In the genomic region with DNA sequence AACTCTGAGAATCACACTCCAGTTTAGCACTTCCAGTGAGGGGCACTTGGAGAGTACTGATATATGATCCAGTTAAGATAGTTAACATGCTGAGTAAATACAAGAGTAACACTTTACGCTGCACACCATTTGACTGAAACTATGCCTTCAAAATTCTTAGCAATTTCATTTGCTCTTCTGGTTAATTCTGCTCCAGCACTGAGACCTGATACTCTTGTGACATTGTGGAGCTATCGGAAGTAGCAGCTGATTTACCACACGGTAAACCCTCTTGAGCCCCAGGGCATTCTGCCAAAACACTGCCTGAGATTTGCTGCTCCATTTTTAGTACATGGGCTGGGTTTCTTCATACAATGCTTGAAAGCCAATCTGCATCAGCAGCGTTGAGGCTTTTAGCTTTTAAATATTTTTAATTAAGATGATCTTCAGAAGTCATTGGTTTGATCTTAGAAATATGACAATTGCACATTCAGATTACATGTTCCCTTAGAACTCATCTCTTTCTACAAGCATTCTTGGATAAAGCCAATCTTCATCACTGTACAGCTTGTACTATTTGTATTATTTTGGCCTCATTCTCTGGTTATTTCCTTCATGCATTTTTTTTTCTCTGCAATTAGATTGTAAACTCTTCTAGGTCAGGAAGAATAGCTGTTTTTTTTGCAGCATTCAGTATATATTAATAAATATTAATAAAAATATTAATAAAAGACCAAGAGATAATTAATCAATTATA, we compare ENCODE assay signal across 1 cellular context.
A peak's percentile ranks its signal among the peaks of the same experiment; 100 is the strongest.
TF ChIP-seq lines count a peak whose summit lies in the region.

No MANE protein-coding gene starts in this region.

TF ChIP-seq in HEK293, 187 proteins besides CTCF, POLR2A, EP300 and RAD21 (continued from another document and continues in another):
- TF ChIP-seq, protein P1, sequence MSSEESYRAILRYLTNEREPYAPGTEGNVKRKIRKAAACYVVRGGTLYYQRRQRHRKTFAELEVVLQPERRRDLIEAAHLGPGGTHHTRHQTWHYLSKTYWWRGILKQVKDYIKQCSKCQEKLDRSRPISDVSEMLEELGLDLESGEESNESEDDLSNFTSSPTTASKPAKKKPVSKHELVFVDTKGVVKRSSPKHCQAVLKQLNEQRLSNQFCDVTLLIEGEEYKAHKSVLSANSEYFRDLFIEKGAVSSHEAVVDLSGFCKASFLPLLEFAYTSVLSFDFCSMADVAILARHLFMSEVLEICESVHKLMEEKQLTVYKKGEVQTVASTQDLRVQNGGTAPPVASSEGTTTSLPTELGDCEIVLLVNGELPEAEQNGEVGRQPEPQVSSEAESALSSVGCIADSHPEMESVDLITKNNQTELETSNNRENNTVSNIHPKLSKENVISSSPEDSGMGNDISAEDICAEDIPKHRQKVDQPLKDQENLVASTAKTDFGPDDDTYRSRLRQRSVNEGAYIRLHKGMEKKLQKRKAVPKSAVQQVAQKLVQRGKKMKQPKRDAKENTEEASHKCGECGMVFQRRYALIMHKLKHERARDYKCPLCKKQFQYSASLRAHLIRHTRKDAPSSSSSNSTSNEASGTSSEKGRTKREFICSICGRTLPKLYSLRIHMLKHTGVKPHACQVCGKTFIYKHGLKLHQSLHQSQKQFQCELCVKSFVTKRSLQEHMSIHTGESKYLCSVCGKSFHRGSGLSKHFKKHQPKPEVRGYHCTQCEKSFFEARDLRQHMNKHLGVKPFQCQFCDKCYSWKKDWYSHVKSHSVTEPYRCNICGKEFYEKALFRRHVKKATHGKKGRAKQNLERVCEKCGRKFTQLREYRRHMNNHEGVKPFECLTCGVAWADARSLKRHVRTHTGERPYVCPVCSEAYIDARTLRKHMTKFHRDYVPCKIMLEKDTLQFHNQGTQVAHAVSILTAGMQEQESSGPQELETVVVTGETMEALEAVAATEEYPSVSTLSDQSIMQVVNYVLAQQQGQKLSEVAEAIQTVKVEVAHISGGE (tag by site-specific recombination; conservative IDR thresholded peaks at IDR 0.05; ENCODE audit: low read depth), result no peak
- no peak for TF ChIP-seq ZNF221 (tag by site-specific recombination; IDR thresholded peaks at IDR 0.05; ENCODE audit: borderline replicate concordance)
- no peak for TF ChIP-seq ZNF146 (tag by site-specific recombination; IDR thresholded peaks at IDR 0.05)
- TF ChIP-seq HOXA7 (CRISPR knock-in tag; IDR thresholded peaks at IDR 0.05; ENCODE audit: borderline replicate concordance), result no peak
- no peak for TF ChIP-seq ZNF292 (tag by site-specific recombination; IDR thresholded peaks at IDR 0.05; ENCODE audit: borderline replicate concordance, low read depth)
- no peak for TF ChIP-seq GLI2 (tag by site-specific recombination; IDR thresholded peaks at IDR 0.05; ENCODE audit: borderline replicate concordance, low read depth)
- TF ChIP-seq, protein P2, sequence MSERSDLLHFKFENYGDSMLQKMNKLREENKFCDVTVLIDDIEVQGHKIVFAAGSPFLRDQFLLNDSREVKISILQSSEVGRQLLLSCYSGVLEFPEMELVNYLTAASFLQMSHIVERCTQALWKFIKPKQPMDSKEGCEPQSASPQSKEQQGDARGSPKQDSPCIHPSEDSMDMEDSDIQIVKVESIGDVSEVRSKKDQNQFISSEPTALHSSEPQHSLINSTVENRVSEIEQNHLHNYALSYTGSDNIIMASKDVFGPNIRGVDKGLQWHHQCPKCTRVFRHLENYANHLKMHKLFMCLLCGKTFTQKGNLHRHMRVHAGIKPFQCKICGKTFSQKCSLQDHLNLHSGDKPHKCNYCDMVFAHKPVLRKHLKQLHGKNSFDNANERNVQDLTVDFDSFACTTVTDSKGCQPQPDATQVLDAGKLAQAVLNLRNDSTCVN (tag by site-specific recombination; optimal IDR thresholded peaks at IDR 0.05), result no peak
- TF ChIP-seq, protein P3, sequence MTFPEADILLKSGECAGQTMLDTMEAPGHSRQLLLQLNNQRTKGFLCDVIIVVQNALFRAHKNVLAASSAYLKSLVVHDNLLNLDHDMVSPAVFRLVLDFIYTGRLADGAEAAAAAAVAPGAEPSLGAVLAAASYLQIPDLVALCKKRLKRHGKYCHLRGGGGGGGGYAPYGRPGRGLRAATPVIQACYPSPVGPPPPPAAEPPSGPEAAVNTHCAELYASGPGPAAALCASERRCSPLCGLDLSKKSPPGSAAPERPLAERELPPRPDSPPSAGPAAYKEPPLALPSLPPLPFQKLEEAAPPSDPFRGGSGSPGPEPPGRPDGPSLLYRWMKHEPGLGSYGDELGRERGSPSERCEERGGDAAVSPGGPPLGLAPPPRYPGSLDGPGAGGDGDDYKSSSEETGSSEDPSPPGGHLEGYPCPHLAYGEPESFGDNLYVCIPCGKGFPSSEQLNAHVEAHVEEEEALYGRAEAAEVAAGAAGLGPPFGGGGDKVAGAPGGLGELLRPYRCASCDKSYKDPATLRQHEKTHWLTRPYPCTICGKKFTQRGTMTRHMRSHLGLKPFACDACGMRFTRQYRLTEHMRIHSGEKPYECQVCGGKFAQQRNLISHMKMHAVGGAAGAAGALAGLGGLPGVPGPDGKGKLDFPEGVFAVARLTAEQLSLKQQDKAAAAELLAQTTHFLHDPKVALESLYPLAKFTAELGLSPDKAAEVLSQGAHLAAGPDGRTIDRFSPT (tag by site-specific recombination; IDR thresholded peaks at IDR 0.05), result no peak
- no peak for TF ChIP-seq ZNF654 (tag by site-specific recombination; IDR thresholded peaks at IDR 0.05; ENCODE audit: low read depth)
- TF ChIP-seq ZBTB21 (tag by site-specific recombination; IDR thresholded peaks at IDR 0.05), result no peak; the same call in 1 of the 2 replicates
- TF ChIP-seq ZNF623 (tag by site-specific recombination; IDR thresholded peaks at IDR 0.05), result no peak
- TF ChIP-seq, protein P4, sequence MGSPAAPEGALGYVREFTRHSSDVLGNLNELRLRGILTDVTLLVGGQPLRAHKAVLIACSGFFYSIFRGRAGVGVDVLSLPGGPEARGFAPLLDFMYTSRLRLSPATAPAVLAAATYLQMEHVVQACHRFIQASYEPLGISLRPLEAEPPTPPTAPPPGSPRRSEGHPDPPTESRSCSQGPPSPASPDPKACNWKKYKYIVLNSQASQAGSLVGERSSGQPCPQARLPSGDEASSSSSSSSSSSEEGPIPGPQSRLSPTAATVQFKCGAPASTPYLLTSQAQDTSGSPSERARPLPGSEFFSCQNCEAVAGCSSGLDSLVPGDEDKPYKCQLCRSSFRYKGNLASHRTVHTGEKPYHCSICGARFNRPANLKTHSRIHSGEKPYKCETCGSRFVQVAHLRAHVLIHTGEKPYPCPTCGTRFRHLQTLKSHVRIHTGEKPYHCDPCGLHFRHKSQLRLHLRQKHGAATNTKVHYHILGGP (tag by site-specific recombination; IDR thresholded peaks at IDR 0.05), result no peak
- TF ChIP-seq, protein P5, sequence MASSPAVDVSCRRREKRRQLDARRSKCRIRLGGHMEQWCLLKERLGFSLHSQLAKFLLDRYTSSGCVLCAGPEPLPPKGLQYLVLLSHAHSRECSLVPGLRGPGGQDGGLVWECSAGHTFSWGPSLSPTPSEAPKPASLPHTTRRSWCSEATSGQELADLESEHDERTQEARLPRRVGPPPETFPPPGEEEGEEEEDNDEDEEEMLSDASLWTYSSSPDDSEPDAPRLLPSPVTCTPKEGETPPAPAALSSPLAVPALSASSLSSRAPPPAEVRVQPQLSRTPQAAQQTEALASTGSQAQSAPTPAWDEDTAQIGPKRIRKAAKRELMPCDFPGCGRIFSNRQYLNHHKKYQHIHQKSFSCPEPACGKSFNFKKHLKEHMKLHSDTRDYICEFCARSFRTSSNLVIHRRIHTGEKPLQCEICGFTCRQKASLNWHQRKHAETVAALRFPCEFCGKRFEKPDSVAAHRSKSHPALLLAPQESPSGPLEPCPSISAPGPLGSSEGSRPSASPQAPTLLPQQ (tag by site-specific recombination; IDR thresholded peaks at IDR 0.05), result no peak
- TF ChIP-seq ZNF239 (tag by site-specific recombination; IDR thresholded peaks at IDR 0.05), result no peak
- TF ChIP-seq KLF10 (tag by site-specific recombination; IDR thresholded peaks at IDR 0.05), result peak; percentile 51
- TF ChIP-seq, protein P6, sequence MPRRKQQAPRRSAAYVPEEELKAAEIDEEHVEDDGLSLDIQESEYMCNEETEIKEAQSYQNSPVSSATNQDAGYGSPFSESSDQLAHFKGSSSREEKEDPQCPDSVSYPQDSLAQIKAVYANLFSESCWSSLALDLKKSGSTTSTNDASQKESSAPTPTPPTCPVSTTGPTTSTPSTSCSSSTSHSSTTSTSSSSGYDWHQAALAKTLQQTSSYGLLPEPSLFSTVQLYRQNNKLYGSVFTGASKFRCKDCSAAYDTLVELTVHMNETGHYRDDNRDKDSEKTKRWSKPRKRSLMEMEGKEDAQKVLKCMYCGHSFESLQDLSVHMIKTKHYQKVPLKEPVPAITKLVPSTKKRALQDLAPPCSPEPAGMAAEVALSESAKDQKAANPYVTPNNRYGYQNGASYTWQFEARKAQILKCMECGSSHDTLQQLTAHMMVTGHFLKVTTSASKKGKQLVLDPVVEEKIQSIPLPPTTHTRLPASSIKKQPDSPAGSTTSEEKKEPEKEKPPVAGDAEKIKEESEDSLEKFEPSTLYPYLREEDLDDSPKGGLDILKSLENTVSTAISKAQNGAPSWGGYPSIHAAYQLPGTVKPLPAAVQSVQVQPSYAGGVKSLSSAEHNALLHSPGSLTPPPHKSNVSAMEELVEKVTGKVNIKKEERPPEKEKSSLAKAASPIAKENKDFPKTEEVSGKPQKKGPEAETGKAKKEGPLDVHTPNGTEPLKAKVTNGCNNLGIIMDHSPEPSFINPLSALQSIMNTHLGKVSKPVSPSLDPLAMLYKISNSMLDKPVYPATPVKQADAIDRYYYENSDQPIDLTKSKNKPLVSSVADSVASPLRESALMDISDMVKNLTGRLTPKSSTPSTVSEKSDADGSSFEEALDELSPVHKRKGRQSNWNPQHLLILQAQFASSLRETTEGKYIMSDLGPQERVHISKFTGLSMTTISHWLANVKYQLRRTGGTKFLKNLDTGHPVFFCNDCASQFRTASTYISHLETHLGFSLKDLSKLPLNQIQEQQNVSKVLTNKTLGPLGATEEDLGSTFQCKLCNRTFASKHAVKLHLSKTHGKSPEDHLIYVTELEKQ (tag by site-specific recombination; IDR thresholded peaks at IDR 0.05; ENCODE audit: borderline replicate concordance), result no peak
- TF ChIP-seq ZNF132 (tag by site-specific recombination; IDR thresholded peaks at IDR 0.05; ENCODE audit: borderline replicate concordance), result no peak
- TF ChIP-seq OVOL3 (tag by site-specific recombination; IDR thresholded peaks at IDR 0.05), result 0 out of 2 replicates have a peak, but pooled peaks have one; percentile 29
- TF ChIP-seq ZNF629 (tag by site-specific recombination; IDR thresholded peaks at IDR 0.05), result 0 out of 2 replicates have a peak, but pooled peaks have one; percentile 56
- no peak for TF ChIP-seq GLI4 (tag by site-specific recombination; IDR thresholded peaks at IDR 0.05)
- no peak for TF ChIP-seq ZNF514 (tag by site-specific recombination; IDR thresholded peaks at IDR 0.05)
- TF ChIP-seq SCRT2 (tag by site-specific recombination; IDR thresholded peaks at IDR 0.05), result no peak
- no peak for TF ChIP-seq ZNF530 (tag by site-specific recombination; IDR thresholded peaks at IDR 0.05; ENCODE audit: low read depth)
- TF ChIP-seq ZNF548 (tag by site-specific recombination; IDR thresholded peaks at IDR 0.05), result no peak
- TF ChIP-seq ZNF48 (tag by site-specific recombination; IDR thresholded peaks at IDR 0.05), result no peak
- TF ChIP-seq ZNF677 (tag by site-specific recombination; IDR thresholded peaks at IDR 0.05), result no peak
- TF ChIP-seq ZNF23 (tag by site-specific recombination; IDR thresholded peaks at IDR 0.05; ENCODE audit: borderline replicate concordance), result no peak
- TF ChIP-seq, protein P7, sequence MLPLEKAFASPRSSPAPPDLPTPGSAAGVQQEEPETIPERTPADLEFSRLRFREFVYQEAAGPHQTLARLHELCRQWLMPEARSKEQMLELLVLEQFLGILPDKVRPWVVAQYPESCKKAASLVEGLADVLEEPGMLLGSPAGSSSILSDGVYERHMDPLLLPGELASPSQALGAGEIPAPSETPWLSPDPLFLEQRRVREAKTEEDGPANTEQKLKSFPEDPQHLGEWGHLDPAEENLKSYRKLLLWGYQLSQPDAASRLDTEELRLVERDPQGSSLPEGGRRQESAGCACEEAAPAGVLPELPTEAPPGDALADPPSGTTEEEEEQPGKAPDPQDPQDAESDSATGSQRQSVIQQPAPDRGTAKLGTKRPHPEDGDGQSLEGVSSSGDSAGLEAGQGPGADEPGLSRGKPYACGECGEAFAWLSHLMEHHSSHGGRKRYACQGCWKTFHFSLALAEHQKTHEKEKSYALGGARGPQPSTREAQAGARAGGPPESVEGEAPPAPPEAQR (tag by site-specific recombination; IDR thresholded peaks at IDR 0.05), result no peak
- TF ChIP-seq MEIS1 (CRISPR knock-in tag; IDR thresholded peaks at IDR 0.05; ENCODE audit: borderline replicate concordance), result no peak
- TF ChIP-seq, protein P8, sequence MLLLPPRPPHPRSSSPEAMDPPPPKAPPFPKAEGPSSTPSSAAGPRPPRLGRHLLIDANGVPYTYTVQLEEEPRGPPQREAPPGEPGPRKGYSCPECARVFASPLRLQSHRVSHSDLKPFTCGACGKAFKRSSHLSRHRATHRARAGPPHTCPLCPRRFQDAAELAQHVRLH (tag by site-specific recombination; IDR thresholded peaks at IDR 0.05), result peak; percentile 65; the same call in 1 of the 2 replicates
- no peak for TF ChIP-seq ZSCAN16 (tag by site-specific recombination; IDR thresholded peaks at IDR 0.05)
- no peak for TF ChIP-seq ZNF19 (tag by site-specific recombination; IDR thresholded peaks at IDR 0.05; ENCODE audit: low read depth)
- TF ChIP-seq ZNF571 (tag by site-specific recombination; IDR thresholded peaks at IDR 0.05), result no peak
- TF ChIP-seq, protein P9, sequence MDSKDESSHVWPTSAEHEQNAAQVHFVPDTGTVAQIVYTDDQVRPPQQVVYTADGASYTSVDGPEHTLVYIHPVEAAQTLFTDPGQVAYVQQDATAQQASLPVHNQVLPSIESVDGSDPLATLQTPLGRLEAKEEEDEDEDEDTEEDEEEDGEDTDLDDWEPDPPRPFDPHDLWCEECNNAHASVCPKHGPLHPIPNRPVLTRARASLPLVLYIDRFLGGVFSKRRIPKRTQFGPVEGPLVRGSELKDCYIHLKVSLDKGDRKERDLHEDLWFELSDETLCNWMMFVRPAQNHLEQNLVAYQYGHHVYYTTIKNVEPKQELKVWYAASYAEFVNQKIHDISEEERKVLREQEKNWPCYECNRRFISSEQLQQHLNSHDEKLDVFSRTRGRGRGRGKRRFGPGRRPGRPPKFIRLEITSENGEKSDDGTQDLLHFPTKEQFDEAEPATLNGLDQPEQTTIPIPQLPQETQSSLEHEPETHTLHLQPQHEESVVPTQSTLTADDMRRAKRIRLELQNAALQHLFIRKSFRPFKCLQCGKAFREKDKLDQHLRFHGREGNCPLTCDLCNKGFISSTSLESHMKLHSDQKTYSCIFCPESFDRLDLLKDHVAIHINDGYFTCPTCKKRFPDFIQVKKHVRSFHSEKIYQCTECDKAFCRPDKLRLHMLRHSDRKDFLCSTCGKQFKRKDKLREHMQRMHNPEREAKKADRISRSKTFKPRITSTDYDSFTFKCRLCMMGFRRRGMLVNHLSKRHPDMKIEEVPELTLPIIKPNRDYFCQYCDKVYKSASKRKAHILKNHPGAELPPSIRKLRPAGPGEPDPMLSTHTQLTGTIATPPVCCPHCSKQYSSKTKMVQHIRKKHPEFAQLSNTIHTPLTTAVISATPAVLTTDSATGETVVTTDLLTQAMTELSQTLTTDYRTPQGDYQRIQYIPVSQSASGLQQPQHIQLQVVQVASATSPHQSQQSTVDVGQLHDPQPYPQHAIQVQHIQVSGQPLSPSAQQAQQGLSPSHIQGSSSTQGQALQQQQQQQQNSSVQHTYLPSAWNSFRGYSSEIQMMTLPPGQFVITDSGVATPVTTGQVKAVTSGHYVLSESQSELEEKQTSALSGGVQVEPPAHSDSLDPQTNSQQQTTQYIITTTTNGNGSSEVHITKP (tag by site-specific recombination; IDR thresholded peaks at IDR 0.05), result no peak
- no peak for TF ChIP-seq ZNF621 (tag by site-specific recombination; IDR thresholded peaks at IDR 0.05)
- no peak for TF ChIP-seq ZNF626 (tag by site-specific recombination; IDR thresholded peaks at IDR 0.05)
- no peak for TF ChIP-seq ZBTB8A (tag by site-specific recombination; IDR thresholded peaks at IDR 0.05)
- no peak for TF ChIP-seq ZNF121 (tag by site-specific recombination; IDR thresholded peaks at IDR 0.05)
- TF ChIP-seq ZFP3 (tag by site-specific recombination; IDR thresholded peaks at IDR 0.05; ENCODE audit: low read depth), result no peak
